29 cellular contexts compared by ENCODE assay signal in genomic region chr11:72203163-72203562, GRCh38. TPM values are rescaled to one million over a fixed set of nuclear protein-coding genes. Genes with fewer than 3 reads are reported as not detected.
A peak's percentile ranks its signal among the peaks of the same experiment; 100 is the strongest.
DNase-seq lines count a peak whose midpoint lies in the region; ATAC-seq and TF ChIP-seq lines count a peak whose summit lies in the region.
"Had no signal": no experiment of that assay in that cellular context is flagged by ENCODE, and none has a peak within 500 bp of the region (broad histone marks: within the 10 kb centered on the region; RNA-seq: fewer than 3 reads in every experiment).

No MANE protein-coding gene starts in this region.

- H3K4me3 ChIP-seq in psoas muscle = no peak overlapping the region
- H3K4me3 ChIP-seq: BLaER1 treated with 17β-estradiol and CSF1 and Interleukin-3, amounts not matched to agents 10 nM and 100 nM; GM12878; GM23338; MG63; Peyer's patch had no signal

- DNase-seq in DMS53 (lab: John Stamatoyannopoulos, UW) (peak; percentile 65), MV-4-11 (lab: John Stamatoyannopoulos, UW) (peak; percentile 11), left colon (no peak), psoas muscle (no peak)
- DNase-seq in stimulated activated naive CD8-positive, alpha-beta T cell treated with anti-CD3 and anti-CD28 coated beads, Interleukin-15, amount 100 ng/mL, for 72 hours = no peak
- DNase-seq: CD4-positive, alpha-beta T cell; DMS79; EL; GDM1; H9; KBM-7; MG63; NCI-H1048; NCI-H1417 treated with DMSO at 0.1 percent for 48 hours; NCI-H187; NCI-H2081 treated with DMSO at 0.1 percent for 48 hours; NCI-H2171; NCI-H226; NCI-H510A; NCI-H69 had no signal

- TF ChIP-seq CTCF in psoas muscle (IDR thresholded peaks at IDR 0.05) = no peak

- peaks cover 43% of the 10 kb centered on the region for H3K4me1 Mint-ChIP-seq in dendritic cell treated with granulocyte-macrophage colony-stimulating factor and Interleukin-4, amounts not matched to agents 40 ng/mL and 50 ng/mL, for 4 days (ENCODE audit: low read depth)
- no peaks in the 10 kb centered on the region for H3K4me1 Mint-ChIP-seq in stimulated activated naive CD8-positive, alpha-beta T cell treated with anti-CD3 and anti-CD28 coated beads, Interleukin-15, amount 100 ng/mL, for 72 hours
- H3K4me1 Mint-ChIP-seq: GM23338 had no signal

- intact Hi-C loops in dendritic cell treated with granulocyte-macrophage colony-stimulating factor and Interleukin-4, amounts not matched to agents 40 ng/mL and 50 ng/mL, for 4 days (cut with micrococcal nuclease) = no loop called here
- intact Hi-C loops in left colon (cut with DNase I, micrococcal nuclease) (no loop called here), psoas muscle (cut with DNase I) (no loop called here)

- no peak overlapping the region for H3K27ac ChIP-seq in psoas muscle
- H3K27ac ChIP-seq: Peyer's patch had no signal

- H3K27me3 Mint-ChIP-seq in dendritic cell treated with granulocyte-macrophage colony-stimulating factor and Interleukin-4, amounts not matched to agents 40 ng/mL and 50 ng/mL, for 4 days = no peaks in the 10 kb centered on the region
- no peaks in the 10 kb centered on the region for H3K27me3 Mint-ChIP-seq in stimulated activated naive CD8-positive, alpha-beta T cell treated with anti-CD3 and anti-CD28 coated beads, Interleukin-15, amount 100 ng/mL, for 72 hours
- H3K27me3 Mint-ChIP-seq: CD4-positive, alpha-beta T cell had no signal

- H3K36me3 Mint-ChIP-seq in dendritic cell treated with granulocyte-macrophage colony-stimulating factor and Interleukin-4, amounts not matched to agents 40 ng/mL and 50 ng/mL, for 4 days (ENCODE audit: low read depth) = no peaks in the 10 kb centered on the region

- peaks cover 0 to 2% (median 0%) of the 10 kb centered on the region in 3 donors for H3K27me3 ChIP-seq in psoas muscle (ENCODE audit: insufficient read depth in 3 of 3, low read length in 2 of 3)
- H3K27me3 ChIP-seq: BLaER1 treated with 17β-estradiol and CSF1 and Interleukin-3, amounts not matched to agents 10 nM and 100 nM; MG63; Peyer's patch had no signal

- H3K27ac Mint-ChIP-seq in dendritic cell treated with granulocyte-macrophage colony-stimulating factor and Interleukin-4, amounts not matched to agents 40 ng/mL and 50 ng/mL, for 4 days = peak overlapping the region; percentile 9
- no peak overlapping the region for H3K27ac Mint-ChIP-seq in stimulated activated naive CD8-positive, alpha-beta T cell treated with anti-CD3 and anti-CD28 coated beads, Interleukin-15, amount 100 ng/mL, for 72 hours
- H3K27ac Mint-ChIP-seq: CD4-positive, alpha-beta T cell; GM23338; H9 had no signal

- no peaks in the 10 kb centered on the region for H3K36me3 ChIP-seq in psoas muscle (ENCODE audit: insufficient read depth in 1 of 2, low read depth in 1 of 2)
- H3K36me3 ChIP-seq: BLaER1 treated with 17β-estradiol and CSF1 and Interleukin-3, amounts not matched to agents 10 nM and 100 nM; MG63; Peyer's patch had no signal

- no peaks in the 10 kb centered on the region for H3K9me3 ChIP-seq in psoas muscle
- H3K9me3 ChIP-seq: MG63, Peyer's patch had no signal

- H3K4me1 ChIP-seq in psoas muscle = no peaks in the 10 kb centered on the region
- H3K4me1 ChIP-seq: Peyer's patch had no signal

- WGBS in psoas muscle, 3 donors = 66 to 75% (median 66%) methylated on average over 2 of the region's 2 CpGs

- ATAC-seq in left colon (peak; percentile 49), HG03565 (IDR thresholded peaks at IDR 0.05; ENCODE audit: unreplicated experiment) (no peak), psoas muscle (no peak)
- ATAC-seq in stimulated activated naive CD8-positive, alpha-beta T cell treated with anti-CD3 and anti-CD28 coated beads, Interleukin-15, amount 100 ng/mL, for 72 hours = no peak
- ATAC-seq: GM12878, GM23338, SK-N-SH treated with all-trans-retinoic acid at 6 μM for 48 hours had no signal

- no peaks in the 10 kb centered on the region for H3K9me3 Mint-ChIP-seq in dendritic cell treated with granulocyte-macrophage colony-stimulating factor and Interleukin-4, amounts not matched to agents 40 ng/mL and 50 ng/mL, for 4 days
- no peaks in the 10 kb centered on the region for H3K9me3 Mint-ChIP-seq in stimulated activated naive CD8-positive, alpha-beta T cell treated with anti-CD3 and anti-CD28 coated beads, Interleukin-15, amount 100 ng/mL, for 72 hours
- H3K9me3 Mint-ChIP-seq: CD4-positive, alpha-beta T cell; GM23338; H9 had no signal

- no peak overlapping the region for H3K4me3 Mint-ChIP-seq in dendritic cell treated with granulocyte-macrophage colony-stimulating factor and Interleukin-4, amounts not matched to agents 40 ng/mL and 50 ng/mL, for 4 days
- H3K4me3 Mint-ChIP-seq in stimulated activated naive CD8-positive, alpha-beta T cell treated with anti-CD3 and anti-CD28 coated beads, Interleukin-15, amount 100 ng/mL, for 72 hours = no peak overlapping the region
- H3K4me3 Mint-ChIP-seq: CD4-positive, alpha-beta T cell; GM23338; H9 had no signal

RNA-seq across cellular contexts. Expression of gene FOLR1, which starts 11.2 kb away (rescaled TPM):
- not detected for total RNA-seq in left colon
- under 1 TPM in 2 of 4 donors, not detected in 2; 0.22 to 0.36 TPM for total RNA-seq in psoas muscle
- polyA plus RNA-seq in psoas muscle = not detected
- total RNA-seq: CD4-positive, alpha-beta T cell; GM12878; GM23338; Peyer's patch had no signal
- polyA plus RNA-seq: GM12878 had no signal

RNA-seq across cellular contexts. Expression of gene FOLR2, which starts 13.4 kb away (rescaled TPM):
- total RNA-seq in left colon (10 to 100 TPM in 1 of 2 donors, 1 to 10 TPM in 1; 4.8 to 23.5 TPM), psoas muscle (10 to 100 TPM in 2 of 4 donors, 1 to 10 TPM in 2; 5.3 to 14.2 (median 9.4) TPM)
- polyA plus RNA-seq in psoas muscle = 1 to 10 TPM; 2.9 to 4.5 (median 4.5) TPM
- total RNA-seq: CD4-positive, alpha-beta T cell; GM23338; H9; LHCN-M2 had no signal
- polyA plus RNA-seq: AG04450, GM23338 had no signal

RNA-seq across cellular contexts. Expression of gene INPPL1, which starts 21.4 kb away (rescaled TPM):
- total RNA-seq in left colon (100 to 1,000 TPM; 120 to 142 TPM), psoas muscle (100 to 1,000 TPM in 3 of 4 donors, 10 to 100 TPM in 1; 90.7 to 125 (median 121) TPM)
- 10 to 100 TPM; 35.2 to 84.9 (median 60.1) TPM for polyA plus RNA-seq in psoas muscle

RNA-seq across cellular contexts. Expression of gene PHOX2A, which starts 40.8 kb away (rescaled TPM):
- total RNA-seq in left colon = under 1 TPM; 0.61 to 0.89 TPM
- total RNA-seq in psoas muscle = not detected
- polyA plus RNA-seq in psoas muscle = under 1 TPM in 1 of 3 donors, not detected in 2; 0.07 TPM
- total RNA-seq: CD4-positive, alpha-beta T cell; GM12878; GM23338; LHCN-M2; Peyer's patch had no signal
- polyA plus RNA-seq: AG04450, GM12878 had no signal

Comparison
In these comparisons a context has a peak if more than half of its experiments do, and no peak if none do; other contexts are left out.
1. DNase-seq: peak in DMS53 (single experiment) and MV-4-11 (single experiment); none in left colon (0 of 2), stimulated activated naive CD8-positive, alpha-beta T cell treated with anti-CD3 and anti-CD28 coated beads, Interleukin-15, amount 100 ng/mL, for 72 hours (0 of 2) and psoas muscle (0 of 2).